11 cellular contexts compared by ENCODE assay signal in the genomic region with DNA sequence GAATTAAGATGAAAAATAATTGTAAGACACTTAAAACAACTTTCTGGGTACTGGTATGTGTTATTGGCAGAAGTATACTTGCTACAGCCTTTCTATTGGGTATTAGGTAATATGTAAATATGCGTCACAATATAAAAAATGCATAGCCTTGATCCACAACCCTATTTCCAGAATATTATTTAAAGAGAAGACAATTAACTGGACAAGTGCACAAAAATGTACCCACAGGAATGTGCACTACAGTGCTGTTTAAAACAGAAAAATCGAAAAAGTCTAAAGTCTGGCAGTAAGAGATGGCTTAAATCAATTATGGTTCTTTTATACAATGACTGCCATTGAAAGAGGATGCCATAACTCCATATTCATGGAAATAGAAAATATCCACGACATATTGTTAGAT.
"Had no signal": no experiment of that assay in that cellular context is flagged by ENCODE, and none has a peak within 500 bp of the region (broad histone marks: within the 10 kb centered on the region; RNA-seq: fewer than 3 reads in every experiment).

No MANE protein-coding gene starts in this region.

- H3K4me1 ChIP-seq: HAP-1 had no signal

- H2AFZ ChIP-seq: GM23248, GM23338 had no signal

- H3K9me3 ChIP-seq: HAP-1 had no signal

- ATAC-seq: GM23338, HCT116 had no signal

- H3K9ac ChIP-seq: GM23248 had no signal

- H3K4me3 ChIP-seq: GM23248, GM23338, HAP-1 had no signal

- H3K4me2 ChIP-seq: GM23338 had no signal

- H3K27ac ChIP-seq: GM23248 had no signal

- DNase-seq: GM23248, GOT3, H7, H9, HCEC 1CT, HFFc6 had no signal

- FAIRE-seq: H1, H54 had no signal

- H3K36me3 ChIP-seq: HAP-1 had no signal
